ENCODE assay signal across 8 cellular contexts in the genomic region with DNA sequence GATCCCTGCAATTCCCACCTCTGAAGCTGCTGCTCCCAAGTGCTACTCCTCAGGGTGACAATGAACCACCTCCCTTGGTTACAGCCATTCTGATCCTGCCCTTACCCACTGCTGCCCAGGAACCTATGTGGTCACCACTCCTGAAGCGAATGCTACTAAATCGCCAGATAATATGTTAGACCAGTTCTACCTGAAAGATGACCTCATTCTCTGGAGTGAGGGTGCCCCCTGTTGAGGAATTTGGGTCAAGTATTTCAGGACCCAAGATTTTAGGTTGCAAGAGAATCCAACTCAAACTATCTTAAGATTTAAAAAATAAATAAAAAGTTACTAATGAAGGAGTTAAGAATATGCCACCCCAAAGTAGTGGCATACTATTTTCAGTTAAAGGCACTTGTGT. TPM values are rescaled to one million over a fixed set of nuclear protein-coding genes. Genes with fewer than 3 reads are reported as not detected.
A peak's percentile ranks its signal among the peaks of the same experiment; 100 is the strongest.
DNase-seq lines count a peak whose midpoint lies in the region; ATAC-seq, FAIRE-seq and TF ChIP-seq lines count a peak whose summit lies in the region.

No MANE protein-coding gene starts in this region.

- H3K36me3 Mint-ChIP-seq in Caco-2 (ENCODE audit: insufficient read depth, unreplicated experiment) (peaks cover 4% of the 10 kb centered on the region), astrocyte (ENCODE audit: low read depth, unreplicated experiment) (no peaks in the 10 kb centered on the region)

- H2AFZ ChIP-seq in OCI-LY1 (ENCODE audit: low read length): no peak overlapping the region
- no peak overlapping the region for H2AFZ ChIP-seq in astrocyte (ENCODE audit: low read depth, low read length)

- no peaks in the 10 kb centered on the region for H3K9me3 Mint-ChIP-seq in Caco-2 (ENCODE audit: unreplicated experiment)
- no peaks in the 10 kb centered on the region for H3K9me3 Mint-ChIP-seq in astrocyte (ENCODE audit: unreplicated experiment)

- H3K4me3 ChIP-seq in Caco-2 (ENCODE audit: low read depth, low read length) (no peak overlapping the region), OCI-LY1 (ENCODE audit: low read depth, low read length, poor library complexity, severe bottlenecking) (no peak overlapping the region), astrocyte (ENCODE audit: insufficient read depth, low read depth, low read length) (no peak overlapping the region), left lung (no peak overlapping the region), thoracic aorta (no peak overlapping the region)

- CTCF ChIA-PET in Caco-2 (lab: Charles Lee): interaction anchor here (0.5 to 0.7 kb wide), 2 partner anchors 25 to 144 kb away, joined by 3 read pairs; no protein-coding TSS in a partner anchor

- BruUV-seq in Caco-2 (replicated peaks; lab: Mats Ljungman, UMichigan): no TSS peak

- H3K4me1 Mint-ChIP-seq in Caco-2 (ENCODE audit: low read depth, unreplicated experiment): no peaks in the 10 kb centered on the region
- peaks cover under 1% of the 10 kb centered on the region for H3K4me1 Mint-ChIP-seq in astrocyte (ENCODE audit: low read depth, unreplicated experiment)

- DNase-seq in Caco-2 (peak; percentile 55 to 59), astrocyte (ENCODE audit: low read depth) (no peak), left lung (peak in 1 of 2 donors; percentile 6), thoracic aorta (ENCODE audit: low spot score) (no peak), Kasumi-1 (lab: John Stamatoyannopoulos, UW) (no peak)

- no peaks in the 10 kb centered on the region for H3K27me3 ChIP-seq in Caco-2 (replicated peaks; ENCODE audit: control insufficient read depth, insufficient read depth, low read length)
- H3K27me3 ChIP-seq in OCI-LY1 (ENCODE audit: insufficient read depth, low read length): no peaks in the 10 kb centered on the region
- H3K27me3 ChIP-seq in astrocyte (ENCODE audit: insufficient read depth, low read length): no peaks in the 10 kb centered on the region
- H3K27me3 ChIP-seq in left lung: no peaks in the 10 kb centered on the region
- H3K27me3 ChIP-seq in thoracic aorta (replicated peaks; ENCODE audit: insufficient read depth): no peaks in the 10 kb centered on the region

- H3K27me3 Mint-ChIP-seq in Caco-2 (ENCODE audit: insufficient read depth, unreplicated experiment): no peaks in the 10 kb centered on the region
- H3K27me3 Mint-ChIP-seq in astrocyte (ENCODE audit: low read depth, unreplicated experiment): peaks cover 4% of the 10 kb centered on the region

- H3K9ac ChIP-seq in OCI-LY1 (ENCODE audit: low read length): no peak overlapping the region
- H3K9ac ChIP-seq in astrocyte (ENCODE audit: low read length): no peak overlapping the region

- no peaks in the 10 kb centered on the region for H3K36me3 ChIP-seq in Caco-2 (ENCODE audit: control insufficient read depth, insufficient read depth, low read length)
- H3K36me3 ChIP-seq in OCI-LY1 (ENCODE audit: insufficient read depth, low read length): no peaks in the 10 kb centered on the region; the same call in 1 of the 2 replicates
- H3K36me3 ChIP-seq in astrocyte (ENCODE audit: insufficient read depth, low read length): no peaks in the 10 kb centered on the region
- no peaks in the 10 kb centered on the region for H3K36me3 ChIP-seq in left lung
- H3K36me3 ChIP-seq in thoracic aorta: no peaks in the 10 kb centered on the region

- no peak overlapping the region for H3K27ac Mint-ChIP-seq in Caco-2 (ENCODE audit: unreplicated experiment)
- no peak overlapping the region for H3K27ac Mint-ChIP-seq in astrocyte (ENCODE audit: unreplicated experiment)

- POLR2A ChIA-PET in Caco-2 (lab: Charles Lee): no interaction called here

- H3K27ac ChIP-seq in OCI-LY1 (ENCODE audit: low read depth, low read length, poor library complexity, severe bottlenecking): no peak overlapping the region
- H3K27ac ChIP-seq in astrocyte (ENCODE audit: low read depth, low read length): no peak overlapping the region
- no peak overlapping the region for H3K27ac ChIP-seq in left lung
- H3K27ac ChIP-seq in thoracic aorta: no peak overlapping the region

- H3K4me1 ChIP-seq in Caco-2 (no peaks in the 10 kb centered on the region), OCI-LY1 (ENCODE audit: insufficient read depth, low read length, severe bottlenecking) (peaks cover 8% of the 10 kb centered on the region), astrocyte (ENCODE audit: insufficient read depth, low read length) (peaks cover under 1% of the 10 kb centered on the region), left lung (peaks cover 0 to 2% of the 10 kb centered on the region in 2 donors), thoracic aorta (ENCODE audit: control insufficient read depth in 1 of 2, low read depth in 2 of 2) (no peaks in the 10 kb centered on the region)

- no peak overlapping the region for H3K4me2 ChIP-seq in OCI-LY1 (ENCODE audit: low read length)
- H3K4me2 ChIP-seq in astrocyte (ENCODE audit: low read length): no peak overlapping the region

- H3K4me3 Mint-ChIP-seq in Caco-2 (ENCODE audit: unreplicated experiment) (no peak overlapping the region), astrocyte (ENCODE audit: unreplicated experiment) (no peak overlapping the region)

- intact Hi-C loops in Caco-2 (cut with micrococcal nuclease; ENCODE audit: unreplicated experiment) (loop anchor here (1.0 to 2.0 kb wide), 4 partner anchors 62 to 206 kb away; partner anchors contain the start of gene TTC39B), left lung (cut with DNase I) (no loop called here)

- TF ChIP-seq POLR2A in GM18505 (IDR thresholded peaks at IDR 0.05; ENCODE audit: borderline replicate concordance, extremely low read depth, insufficient read depth, insufficient read length): no peak

- H3F3A ChIP-seq in OCI-LY1 (ENCODE audit: insufficient read depth, low read length): no peaks in the 10 kb centered on the region

- TF ChIP-seq CTCF in Caco-2 (IDR thresholded peaks at IDR 0.05; ENCODE audit: insufficient read depth in 1 of 2, low read depth in 1 of 2, low read length in 1 of 2, severe bottlenecking in 1 of 2, unreplicated experiment in 1 of 2) (peak; percentile 46 to 55), OCI-LY1 (IDR thresholded peaks at IDR 0.05; ENCODE audit: low read length) (peak; percentile 53; the same call in 1 of the 2 replicates), astrocyte (IDR thresholded peaks at IDR 0.05; ENCODE audit: insufficient read depth, low read depth, low read length) (peak; percentile 26), left lung (IDR thresholded peaks at IDR 0.05) (peak; percentile 25 to 30), thoracic aorta (IDR thresholded peaks at IDR 0.05) (peak; percentile 35)

- H3K9me2 ChIP-seq in OCI-LY1 (ENCODE audit: low read depth, low read length): no peaks in the 10 kb centered on the region

- ATAC-seq in GM18909 (IDR thresholded peaks at IDR 0.05; ENCODE audit: poor library complexity, unreplicated experiment): peak; percentile 75
- ATAC-seq in left lung: peak; percentile 89
- no peak for ATAC-seq in thoracic aorta (ENCODE audit: insufficient number of reproducible peaks, low FRiP score, low read depth)
- no peak for ATAC-seq in GM18505 (IDR thresholded peaks at IDR 0.05; ENCODE audit: unreplicated experiment)

- H3K79me2 ChIP-seq in OCI-LY1 (ENCODE audit: insufficient read depth, low read length) (no peaks in the 10 kb centered on the region), astrocyte (ENCODE audit: insufficient read depth, low read length) (no peaks in the 10 kb centered on the region)

- no peaks in the 10 kb centered on the region for H4K20me1 ChIP-seq in OCI-LY1 (ENCODE audit: insufficient read depth, low read length)
- no peaks in the 10 kb centered on the region for H4K20me1 ChIP-seq in astrocyte (ENCODE audit: insufficient read depth, low read length)

- H3K9me3 ChIP-seq in Caco-2 (no peaks in the 10 kb centered on the region), OCI-LY1 (ENCODE audit: low read length) (no peaks in the 10 kb centered on the region), astrocyte (ENCODE audit: insufficient read depth, low read depth, low read length) (no peaks in the 10 kb centered on the region), left lung (no peaks in the 10 kb centered on the region), thoracic aorta (no peaks in the 10 kb centered on the region)

- no peak for FAIRE-seq in astrocyte (lab: Jason Lieb, UNC)

RNA-seq across cellular contexts. Expression of gene SNAPC3, which starts 5.8 kb away (rescaled TPM):
- total RNA-seq in Caco-2 (2022) (18.3 and 21.1 TPM in 2 replicates), astrocyte (39.6 and 40.3 TPM in 2 replicates), left lung (10 to 100 TPM; 30.7 to 39.3 TPM), thoracic aorta (10 to 100 TPM; 39.4 to 46.5 TPM)

Comparison
In these comparisons a context has a peak if more than half of its experiments do, and no peak if none do; other contexts are left out.
1. DNase-seq: peak in Caco-2 (2 of 2); none in astrocyte (single experiment), thoracic aorta (single experiment) and Kasumi-1 (0 of 2).
2. ATAC-seq: peak in GM18909 (single experiment) and left lung (single experiment); none in thoracic aorta (single experiment) and GM18505 (single experiment).
3. Peak in every context shown above with its lines, with median percentiles within 50 percentile points of each other: CTCF ChIP-seq.